Comparison of ENCODE assay signal across 9 cellular contexts in the genomic region with DNA sequence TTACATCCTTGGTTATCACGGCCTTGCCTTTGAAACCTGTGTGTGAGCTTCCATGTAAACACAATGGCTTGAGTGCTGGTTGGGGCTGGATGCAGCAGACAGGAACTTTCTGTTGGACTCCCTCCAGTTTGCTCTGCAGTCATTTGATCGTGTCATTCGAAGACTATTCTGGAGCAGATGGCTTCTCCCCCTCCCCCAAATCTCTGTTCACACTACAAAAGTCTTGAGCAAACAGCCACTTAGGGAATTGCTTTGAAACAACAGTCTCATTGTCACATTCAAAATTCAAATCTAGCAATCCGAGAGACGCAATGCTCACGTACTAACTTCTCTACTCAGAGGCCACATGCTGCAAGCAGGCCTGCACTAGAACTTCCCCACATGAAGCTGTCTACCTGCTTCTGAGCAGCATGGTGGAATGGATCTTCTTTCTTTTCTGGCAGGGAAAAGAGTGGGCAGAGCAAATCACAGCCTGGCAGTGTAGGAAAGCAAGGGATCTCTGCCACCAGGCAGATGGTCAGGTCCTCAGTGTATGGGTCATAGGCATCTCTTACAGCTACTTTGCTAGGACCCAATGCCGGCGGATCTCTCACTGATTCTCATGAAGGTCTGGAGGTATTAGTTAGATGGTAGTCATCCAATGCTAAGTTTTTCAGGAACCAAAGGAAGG.
DNase-seq lines count a peak whose midpoint lies in the region; ATAC-seq and TF ChIP-seq lines count a peak whose summit lies in the region.
"Had no signal": no experiment of that assay in that cellular context is flagged by ENCODE, and none has a peak within 500 bp of the region (broad histone marks: within the 10 kb centered on the region; RNA-seq: fewer than 3 reads in every experiment).

No MANE protein-coding gene starts in this region.

- H4K20me1 ChIP-seq in PC-9 (ENCODE audit: insufficient read depth), result no peaks in the 10 kb centered on the region

- H3F3A ChIP-seq in PC-9 (ENCODE audit: insufficient read depth, low read depth), result peaks cover 25% of the 10 kb centered on the region

- H3K79me2 ChIP-seq in PC-9 (ENCODE audit: low read depth), result 0 out of 2 replicates have a peak, but pooled peaks cover 4% of the 10 kb centered on the region

- intact Hi-C loops in Panc1 (cut with micrococcal nuclease; ENCODE audit: unreplicated experiment) (no loop called here), PC-9 (cut with micrococcal nuclease; ENCODE audit: unreplicated experiment) (no loop called here)

- H3K9me2 ChIP-seq in PC-9 (ENCODE audit: insufficient read depth), result no peaks in the 10 kb centered on the region

- in situ Hi-C loops in Panc1 (cut with HindIII; ENCODE audit: low pct_unique_long_range_greater_than_20kb, low sequenced_read_pairs), result no loop called here
- in situ Hi-C loops in GM13977 (cut with MboI; ENCODE audit: low pct_unique_long_range_greater_than_20kb, low sequenced_read_pairs, unreplicated experiment), result no loop called here

- DNase-seq in Panc1 (ENCODE audit: low read depth, low spot score), result no peak
- peak; percentile 59 for DNase-seq in glomerular visceral epithelial cell (ENCODE audit: extremely low spot score)
- peak; percentile 80 for DNase-seq in renal cortical epithelial cell (ENCODE audit: low read depth)
- no peak for DNase-seq in PC-9
- no peak for DNase-seq in HUDEP-2 (lab: John Stamatoyannopoulos, UW; ENCODE audit: unreplicated experiment in 76 of 76)
- DNase-seq in GM13977 (ENCODE audit: low spot score), result no peak
- DNase-seq: activated CD4-positive, alpha-beta T cell treated with anti-CD3 and anti-CD28 coated beads, Interleukin-2, amount 50 U/mL, for 48 hours had no signal

- BruUV-seq in Panc1 (replicated peaks; lab: Mats Ljungman, UMichigan) (no TSS peak), PC-9 (replicated peaks; lab: Mats Ljungman, UMichigan) (no TSS peak)

- H3K4me2 ChIP-seq in PC-9, result no peak overlapping the region

- H3K27ac ChIP-seq in Panc1 (ENCODE audit: low read length) (peak overlapping the region; percentile 95), PC-9 (no peak overlapping the region)

- CTCF ChIA-PET in Panc1 (lab: Charles Lee) (no interaction called here), PC-9 (lab: Charles Lee) (no interaction called here)

- no peaks in the 10 kb centered on the region for H3K27me3 ChIP-seq in Panc1 (ENCODE audit: control insufficient read depth, insufficient read depth, low read length)
- H3K27me3 ChIP-seq in PC-9 (ENCODE audit: insufficient read depth, low read depth), result no peaks in the 10 kb centered on the region

- ATAC-seq in Panc1, result no peak
- ATAC-seq in HG03095 (IDR thresholded peaks at IDR 0.05; ENCODE audit: unreplicated experiment), result no peak

- H3K36me3 ChIP-seq in Panc1 (ENCODE audit: control insufficient read depth, insufficient read depth, low read length) (no peaks in the 10 kb centered on the region), PC-9 (ENCODE audit: low read depth) (0 out of 2 replicates have a peak, but pooled peaks cover 10% of the 10 kb centered on the region)

- no peak overlapping the region for H2AFZ ChIP-seq in PC-9

- TF ChIP-seq CTCF in Panc1 (IDR thresholded peaks at IDR 0.05) (no peak), PC-9 (conservative IDR thresholded peaks at IDR 0.05) (no peak), GM13977 (IDR thresholded peaks at IDR 0.05; ENCODE audit: extremely low read depth, insufficient read depth, missing control alignments) (no peak)

- TF ChIP-seq RAD21 in Ishikawa (IDR thresholded peaks at IDR 0.05; ENCODE audit: low read depth), result no peak

- no peak overlapping the region for H3K4me3 ChIP-seq in Panc1 (ENCODE audit: low read depth in 2 of 2, low read length in 2 of 2)
- H3K4me3 ChIP-seq in PC-9, result no peak overlapping the region

- H3K4me1 ChIP-seq in Panc1 (ENCODE audit: control insufficient read depth, insufficient read depth, low read length) (peaks cover 65% of the 10 kb centered on the region), PC-9 (replicated peaks; ENCODE audit: insufficient read depth) (peaks cover 69% of the 10 kb centered on the region)

- no peak for TF ChIP-seq EP300 in Ishikawa (IDR thresholded peaks at IDR 0.05; ENCODE audit: borderline replicate concordance)

- no peaks in the 10 kb centered on the region; the same call in 1 of the 2 replicates for H3K9me3 ChIP-seq in Panc1 (ENCODE audit: control insufficient read depth, insufficient read depth, low read depth, low read length)
- H3K9me3 ChIP-seq in PC-9 (ENCODE audit: insufficient read depth, low read depth), result no peaks in the 10 kb centered on the region

- POLR2A ChIA-PET in Panc1 (lab: Charles Lee), result interaction anchor here (0.7 kb wide), 1 partner anchor 10 kb away, joined by 3 read pairs; no protein-coding TSS in a partner anchor
- POLR2A ChIA-PET in PC-9 (lab: Charles Lee; ENCODE audit: unreplicated experiment), result no interaction called here

TF ChIP-seq in Ishikawa, 13 proteins besides CTCF, POLR2A, EP300 and RAD21:
- peak; percentile 61; the same call in 1 of the 2 replicates for TF ChIP-seq NFIC (IDR thresholded peaks at IDR 0.05)
- TF ChIP-seq TEAD4 (IDR thresholded peaks at IDR 0.05), result 0 out of 2 replicates have a peak, but pooled peaks have one; percentile 16
- TF ChIP-seq MAX (IDR thresholded peaks at IDR 0.05), result peak; percentile 69
- no peak for TF ChIP-seq USF1 (IDR thresholded peaks at IDR 0.05)
- TF ChIP-seq, protein P1, sequence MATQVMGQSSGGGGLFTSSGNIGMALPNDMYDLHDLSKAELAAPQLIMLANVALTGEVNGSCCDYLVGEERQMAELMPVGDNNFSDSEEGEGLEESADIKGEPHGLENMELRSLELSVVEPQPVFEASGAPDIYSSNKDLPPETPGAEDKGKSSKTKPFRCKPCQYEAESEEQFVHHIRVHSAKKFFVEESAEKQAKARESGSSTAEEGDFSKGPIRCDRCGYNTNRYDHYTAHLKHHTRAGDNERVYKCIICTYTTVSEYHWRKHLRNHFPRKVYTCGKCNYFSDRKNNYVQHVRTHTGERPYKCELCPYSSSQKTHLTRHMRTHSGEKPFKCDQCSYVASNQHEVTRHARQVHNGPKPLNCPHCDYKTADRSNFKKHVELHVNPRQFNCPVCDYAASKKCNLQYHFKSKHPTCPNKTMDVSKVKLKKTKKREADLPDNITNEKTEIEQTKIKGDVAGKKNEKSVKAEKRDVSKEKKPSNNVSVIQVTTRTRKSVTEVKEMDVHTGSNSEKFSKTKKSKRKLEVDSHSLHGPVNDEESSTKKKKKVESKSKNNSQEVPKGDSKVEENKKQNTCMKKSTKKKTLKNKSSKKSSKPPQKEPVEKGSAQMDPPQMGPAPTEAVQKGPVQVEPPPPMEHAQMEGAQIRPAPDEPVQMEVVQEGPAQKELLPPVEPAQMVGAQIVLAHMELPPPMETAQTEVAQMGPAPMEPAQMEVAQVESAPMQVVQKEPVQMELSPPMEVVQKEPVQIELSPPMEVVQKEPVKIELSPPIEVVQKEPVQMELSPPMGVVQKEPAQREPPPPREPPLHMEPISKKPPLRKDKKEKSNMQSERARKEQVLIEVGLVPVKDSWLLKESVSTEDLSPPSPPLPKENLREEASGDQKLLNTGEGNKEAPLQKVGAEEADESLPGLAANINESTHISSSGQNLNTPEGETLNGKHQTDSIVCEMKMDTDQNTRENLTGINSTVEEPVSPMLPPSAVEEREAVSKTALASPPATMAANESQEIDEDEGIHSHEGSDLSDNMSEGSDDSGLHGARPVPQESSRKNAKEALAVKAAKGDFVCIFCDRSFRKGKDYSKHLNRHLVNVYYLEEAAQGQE (IDR thresholded peaks at IDR 0.05; ENCODE audit: low read depth), result no peak
- TF ChIP-seq CREB1 (IDR thresholded peaks at IDR 0.05; ENCODE audit: low read depth), result no peak
- TF ChIP-seq YY1 (IDR thresholded peaks at IDR 0.05; ENCODE audit: low read depth), result no peak
- peak; percentile 50; the same call in 1 of the 2 replicates for TF ChIP-seq TCF12 (IDR thresholded peaks at IDR 0.05; ENCODE audit: low read depth)
- TF ChIP-seq EGR1 (IDR thresholded peaks at IDR 0.05), result no peak
- TF ChIP-seq CEBPB (IDR thresholded peaks at IDR 0.05), result no peak
- no peak for TF ChIP-seq ZBTB7A (IDR thresholded peaks at IDR 0.05; ENCODE audit: low read depth)
- no peak for TF ChIP-seq FOXM1 (IDR thresholded peaks at IDR 0.05; ENCODE audit: borderline replicate concordance, low read depth)
- no peak for TF ChIP-seq TAF1 (IDR thresholded peaks at IDR 0.05; ENCODE audit: low read depth)

Comparison
In these comparisons a context has a peak if more than half of its experiments do, and no peak if none do; other contexts are left out.
1. DNase-seq: peak in glomerular visceral epithelial cell (single experiment) and renal cortical epithelial cell (single experiment); none in Panc1 (single experiment), PC-9 (0 of 2), HUDEP-2 (0 of 76) and GM13977 (single experiment).